ENCODE assay signal across 14 cellular contexts in genomic region chr21:35648512-35648911, GRCh38.
DNase-seq lines count a peak whose midpoint lies in the region; ATAC-seq and TF ChIP-seq lines count a peak whose summit lies in the region.
"Had no signal": no experiment of that assay in that cellular context is flagged by ENCODE, and none has a peak within 500 bp of the region (broad histone marks: within the 10 kb centered on the region; RNA-seq: fewer than 3 reads in every experiment).

No MANE protein-coding gene starts in this region.

- ATAC-seq in GM21737 (IDR thresholded peaks at IDR 0.05; ENCODE audit: unreplicated experiment) (no peak), GM18858 (IDR thresholded peaks at IDR 0.05; ENCODE audit: unreplicated experiment) (no peak)
- ATAC-seq: activated T-cell treated with anti-CD3 and anti-CD28 coated beads, Interleukin-2, amount 50 U/mL, for 4 hours; natural killer cell treated with Interleukin-12 subunit alpha and Interleukin-12 subunit beta and Interleukin-15 and Interleukin-18, amount 100 ng/mL, for 72 hours; stimulated activated naive CD8-positive, alpha-beta T cell treated with anti-CD3 and anti-CD28 coated beads, Interleukin-15, amount 100 ng/mL, for 72 hours had no signal

- no peak for TF ChIP-seq CTCF in GM12865 (IDR thresholded peaks at IDR 0.05; ENCODE audit: insufficient read depth, low read depth, low read length, missing control alignments)
- TF ChIP-seq CTCF in fibroblast of pulmonary artery (IDR thresholded peaks at IDR 0.05; ENCODE audit: low read length, missing control alignments) = peak; percentile 10

- DNase-seq in GM12865 (ENCODE audit: low read depth) (peak; percentile 9), NCI-H2029 (lab: John Stamatoyannopoulos, UW) (peak; percentile 94), RPMI7951 (ENCODE audit: low read depth) (peak; percentile 24), fibroblast of pulmonary artery (ENCODE audit: low read depth) (no peak)
- DNase-seq in activated CD4-positive, alpha-beta T cell treated with anti-CD3 and anti-CD28 coated beads for 1 hour = no peak
- DNase-seq in activated CD4-positive, alpha-beta T cell treated with anti-CD3 and anti-CD28 coated beads, Interleukin-2, amount 50 U/mL, for 48 hours = no peak
- DNase-seq: activated B cell treated with CpG ODN at 0.5 μM for 24 hours; activated T-cell treated with anti-CD3 and anti-CD28 coated beads, Interleukin-2, amount 50 U/mL, for 4 hours; GF-D8; KBM-7; stimulated activated naive CD8-positive, alpha-beta T cell treated with anti-CD3 and anti-CD28 coated beads, Interleukin-15, amount 100 ng/mL, for 72 hours had no signal

- H3K4me3 ChIP-seq in GM12865 (ENCODE audit: low read depth, low read length) = no peak overlapping the region
- H3K4me3 ChIP-seq in fibroblast of pulmonary artery (replicated peaks; ENCODE audit: low read depth, low read length) = no peak overlapping the region

Comparison
In these comparisons a context has a peak if more than half of its experiments do, and no peak if none do; other contexts are left out.
1. DNase-seq: peak in GM12865 (single experiment), NCI-H2029 (single experiment) and RPMI7951 (single experiment); none in fibroblast of pulmonary artery (single experiment), activated CD4-positive, alpha-beta T cell treated with anti-CD3 and anti-CD28 coated beads for 1 hour (single experiment) and activated CD4-positive, alpha-beta T cell treated with anti-CD3 and anti-CD28 coated beads, Interleukin-2, amount 50 U/mL, for 48 hours (0 of 2).